Comparison of ENCODE assay signal across 8 cellular contexts in the genomic region with DNA sequence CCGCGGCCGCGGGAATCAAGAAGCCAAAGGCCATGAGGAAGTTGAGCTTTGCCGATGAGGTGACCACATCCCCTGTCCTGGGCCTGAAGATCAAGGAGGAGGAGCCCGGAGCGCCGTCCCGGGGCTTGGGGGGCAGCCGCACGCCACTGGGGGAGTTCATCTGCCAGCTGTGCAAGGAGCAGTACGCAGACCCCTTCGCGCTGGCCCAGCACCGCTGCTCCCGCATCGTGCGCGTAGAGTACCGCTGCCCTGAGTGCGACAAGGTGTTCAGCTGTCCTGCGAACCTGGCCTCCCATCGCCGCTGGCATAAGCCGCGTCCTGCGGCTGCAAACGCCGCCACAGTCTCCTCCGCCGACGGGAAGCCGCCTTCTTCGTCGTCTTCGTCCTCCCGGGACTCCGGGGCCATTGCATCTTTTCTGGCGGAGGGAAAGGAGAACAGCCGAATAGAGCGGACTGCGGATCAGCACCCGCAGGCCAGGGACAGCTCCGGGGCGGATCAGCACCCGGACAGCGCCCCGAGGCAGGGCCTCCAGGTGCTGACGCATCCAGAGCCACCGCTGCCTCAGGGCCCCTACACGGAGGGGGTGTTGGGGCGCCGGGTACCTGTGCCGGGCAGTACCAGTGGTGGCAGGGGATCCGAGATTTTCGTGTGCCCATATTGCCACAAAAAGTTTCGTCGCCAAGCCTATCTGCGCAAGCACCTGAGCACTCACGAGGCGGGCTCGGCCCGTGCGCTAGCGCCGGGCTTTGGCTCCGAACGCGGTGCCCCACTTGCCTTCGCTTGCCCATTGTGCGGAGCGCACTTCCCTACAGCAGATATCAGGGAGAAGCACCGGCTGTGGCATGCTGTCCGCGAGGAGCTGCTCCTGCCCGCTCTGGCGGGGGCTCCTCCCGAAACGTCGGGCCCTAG. TPM values are rescaled to one million over a fixed set of nuclear protein-coding genes. Genes with fewer than 3 reads are reported as not detected.
A peak's percentile ranks its signal among the peaks of the same experiment; 100 is the strongest.
DNase-seq lines count a peak whose midpoint lies in the region; ATAC-seq and TF ChIP-seq lines count a peak whose summit lies in the region.

No MANE protein-coding gene starts in this region.

- peaks cover 3 to 11% of the 10 kb centered on the region in 2 donors for H3K27me3 ChIP-seq in naive thymus-derived CD4-positive, alpha-beta T cell (ENCODE audit: control insufficient read depth in 2 of 2, insufficient read depth in 2 of 2, low read length in 2 of 2)

- POLR2A ChIA-PET in naive thymus-derived CD4-positive, alpha-beta T cell (lab: Charles Lee), result no interaction called here

- peaks cover 0 to 7% of the 10 kb centered on the region in 2 donors for H3K4me1 ChIP-seq in naive thymus-derived CD4-positive, alpha-beta T cell (ENCODE audit: control insufficient read depth in 2 of 2, insufficient read depth in 2 of 2, low read length in 2 of 2)

- CTCF ChIA-PET in naive thymus-derived CD4-positive, alpha-beta T cell (lab: Charles Lee), result no interaction called here

- no peak overlapping the region for H3K27ac ChIP-seq in naive thymus-derived CD4-positive, alpha-beta T cell (ENCODE audit: low read depth, low read length)

- peaks cover 0 to 4% (median 0%) of the 10 kb centered on the region in 3 experiments for H3K36me3 ChIP-seq in naive thymus-derived CD4-positive, alpha-beta T cell (ENCODE audit: control insufficient read depth in 2 of 3, insufficient read depth in 3 of 3, low read length in 3 of 3)

- DNase-seq in NCI-H1417 (lab: John Stamatoyannopoulos, UW) (peak in 2 of 3 experiments; percentile 71 to 80), NCI-H1417 treated with DMSO at 0.1 percent for 48 hours (lab: John Stamatoyannopoulos, UW) (no peak), NCI-H526 treated with DMSO at 0.1 percent for 48 hours (lab: John Stamatoyannopoulos, UW) (peak; percentile 60), erythroblast (lab: John Stamatoyannopoulos, UW) (peak; percentile 73), stromal cell of bone marrow (ENCODE audit: low read depth) (peak; percentile 27)
- DNase-seq in activated T-cell treated with anti-CD3 and anti-CD28 coated beads, Interleukin-2, amount 50 U/mL, for 1 hour, result peak; percentile 75
- DNase-seq in naive thymus-derived CD4-positive, alpha-beta T cell, result peak; percentile 31 to 80 (median 58)

- peaks cover 0 to 10% (median 0%) of the 10 kb centered on the region in 11 donors for H3K9me3 Mint-ChIP-seq in naive thymus-derived CD4-positive, alpha-beta T cell

- peak overlapping the region; percentile 30 for H3K4me3 ChIP-seq in naive thymus-derived CD4-positive, alpha-beta T cell (ENCODE audit: low read length)

- no peak overlapping the region for H3K27ac Mint-ChIP-seq in naive thymus-derived CD4-positive, alpha-beta T cell

- peak overlapping the region; percentile 72 to 86 (median 81) for H3K4me3 Mint-ChIP-seq in naive thymus-derived CD4-positive, alpha-beta T cell

- intact Hi-C loops in naive thymus-derived CD4-positive, alpha-beta T cell (cut with micrococcal nuclease), result loop anchor here in 1 of 2 donors (2.0 to 10.0 kb wide), 4 partner anchors 152 to 780 kb away; partner anchors contain the start of genes BRMS1L, PPP2R3C and PRORP

- no peaks in the 10 kb centered on the region for H3K9me3 ChIP-seq in naive thymus-derived CD4-positive, alpha-beta T cell (ENCODE audit: control insufficient read depth in 2 of 3, low read length in 3 of 3)

- H3K36me3 Mint-ChIP-seq in naive thymus-derived CD4-positive, alpha-beta T cell, result peaks cover 4 to 27% (median 13%) of the 10 kb centered on the region in 5 donors

- peaks cover 0 to 23% (median 15%) of the 10 kb centered on the region in 7 donors for H3K4me1 Mint-ChIP-seq in naive thymus-derived CD4-positive, alpha-beta T cell

- no peak for TF ChIP-seq POLR2A in erythroblast (IDR thresholded peaks at IDR 0.05; ENCODE audit: low read length)

- peak; percentile 53 for ATAC-seq in HG02884 (IDR thresholded peaks at IDR 0.05; ENCODE audit: unreplicated experiment)
- ATAC-seq in naive thymus-derived CD4-positive, alpha-beta T cell, result peak; percentile 93

- peaks cover 39 to 65% (median 44%) of the 10 kb centered on the region in 5 donors for H3K27me3 Mint-ChIP-seq in naive thymus-derived CD4-positive, alpha-beta T cell

RNA-seq across cellular contexts. Expression of gene INSM2, which starts 1.2 kb away (rescaled TPM):
- not detected for total RNA-seq in naive thymus-derived CD4-positive, alpha-beta T cell
- not detected for polyA plus RNA-seq in naive thymus-derived CD4-positive, alpha-beta T cell
